Comparison of ENCODE assay signal across 8 cellular contexts in genomic region chr13:21296991-21297390, GRCh38.
DNase-seq lines count a peak whose midpoint lies in the region; ATAC-seq and TF ChIP-seq lines count a peak whose summit lies in the region.
"Not testable (repeated sequence)": the region's sequence is repeated elsewhere in the genome, so short reads cannot be mapped to it uniquely, and the experiment has no call there.

No MANE protein-coding gene starts in this region.

- H2AFZ ChIP-seq in OCI-LY3 (ENCODE audit: low read depth, low read length), result peak overlapping the region; percentile 88

- ATAC-seq in GM19438 (IDR thresholded peaks at IDR 0.05; ENCODE audit: low read depth, unreplicated experiment), result peak; percentile 40

- peaks cover 22% of the 10 kb centered on the region for H3K79me2 ChIP-seq in OCI-LY3 (ENCODE audit: low read length)

- peak overlapping the region; percentile 93 for H3K4me3 ChIP-seq in OCI-LY3 (ENCODE audit: low read length)
- not testable (repeated sequence) for H3K4me3 ChIP-seq in epithelial cell of proximal tubule (ENCODE audit: low read depth, low read length)

- peaks cover 14% of the 10 kb centered on the region for H3K4me1 ChIP-seq in OCI-LY3 (ENCODE audit: low read length)

- H3K4me2 ChIP-seq in OCI-LY3 (ENCODE audit: low read length), result peak overlapping the region; percentile 93

- H4K20me1 ChIP-seq in OCI-LY3 (ENCODE audit: insufficient read depth, low read length), result not testable (repeated sequence)

- H3K27ac ChIP-seq in OCI-LY3 (ENCODE audit: low read length), result not testable (repeated sequence)

- in situ Hi-C loops in KBM-7 (cut with MboI; ENCODE audit: low pct_unique_long_range_greater_than_20kb, low sequenced_read_pairs), result loop anchor here (25.0 kb wide), 1 partner anchor 190 kb away; no protein-coding TSS in a partner anchor

- not testable (repeated sequence) for H3K36me3 ChIP-seq in OCI-LY3 (replicated peaks; ENCODE audit: low read depth, low read length)

- not testable (repeated sequence) for H3K9me3 ChIP-seq in OCI-LY3 (ENCODE audit: insufficient read depth, low read length)

- peak overlapping the region; percentile 58 for H3K9ac ChIP-seq in OCI-LY3 (ENCODE audit: low read length)

- peak; percentile 76 for TF ChIP-seq CTCF in OCI-LY3 (IDR thresholded peaks at IDR 0.05; ENCODE audit: low read depth, low read length)
- peak; percentile 61 for TF ChIP-seq CTCF in epithelial cell of proximal tubule (conservative IDR thresholded peaks at IDR 0.05; ENCODE audit: low read depth, low read length)

- DNase-seq in C1 segment of cervical spinal cord (lab: John Stamatoyannopoulos, UW), result peak in 10 of 14 donors; percentile 15 to 46 (median 33)
- DNase-seq in KBM-7, result peak; percentile 73
- DNase-seq in activated T-cell treated with anti-CD3 and anti-CD28 coated beads, Interleukin-2, amount 50 U/mL, for 1 hour, result peak; percentile 44
- not testable (repeated sequence) for DNase-seq in epithelial cell of proximal tubule (ENCODE audit: low read depth)
- DNase-seq in medulla oblongata (ENCODE audit: extremely low spot score), result peak; percentile 68
- peak; percentile 25 to 27 for DNase-seq in stimulated activated CD4-positive, alpha-beta T cell treated with anti-CD3 and anti-CD28 coated beads, Interleukin-4, amount 100 ng/mL, for 4 hours

- H3K27me3 ChIP-seq in OCI-LY3 (ENCODE audit: low read depth, low read length), result not testable (repeated sequence)
